Comparison of ENCODE assay signal across 18 cellular contexts in genomic region chr11:134815404-134815803, GRCh38.
"Had no signal": no experiment of that assay in that cellular context is flagged by ENCODE, and none has a peak within 500 bp of the region (broad histone marks: within the 10 kb centered on the region; RNA-seq: fewer than 3 reads in every experiment).

No MANE protein-coding gene starts in this region.

- H3K4me3 ChIP-seq: lung, prostate gland, right lobe of liver, tibial artery, upper lobe of right lung, vagina had no signal

- H2AFZ ChIP-seq: parathyroid adenoma had no signal

- H3K4me3 Mint-ChIP-seq: immature natural killer cell; naive thymus-derived CD4-positive, alpha-beta T cell; nephron progenitor cell; stimulated activated memory B cell treated with anti-CD40 and anti-IgM and Interleukin-4, amounts not matched to agents 10 μg/mL and 1 μg/mL and 100 μg/mL, for 72 hours; stimulated activated naive CD8-positive, alpha-beta T cell treated with anti-CD3 and anti-CD28 coated beads, Interleukin-15, Interleukin-2, amounts not matched to agents 100 ng/mL and 50 ng/mL, for 24 hours had no signal

- H3K27ac Mint-ChIP-seq: immature natural killer cell; naive thymus-derived CD4-positive, alpha-beta T cell; nephron progenitor cell; stimulated activated memory B cell treated with anti-CD40 and anti-IgM and Interleukin-4, amounts not matched to agents 10 μg/mL and 1 μg/mL and 100 μg/mL, for 72 hours; stimulated activated naive CD8-positive, alpha-beta T cell treated with anti-CD3 and anti-CD28 coated beads, Interleukin-15, Interleukin-2, amounts not matched to agents 100 ng/mL and 50 ng/mL, for 24 hours had no signal

- H3K9me3 Mint-ChIP-seq: immature natural killer cell; naive thymus-derived CD4-positive, alpha-beta T cell; nephron progenitor cell; stimulated activated memory B cell treated with anti-CD40 and anti-IgM and Interleukin-4, amounts not matched to agents 10 μg/mL and 1 μg/mL and 100 μg/mL, for 72 hours; stimulated activated naive CD8-positive, alpha-beta T cell treated with anti-CD3 and anti-CD28 coated beads, Interleukin-15, Interleukin-2, amounts not matched to agents 100 ng/mL and 50 ng/mL, for 24 hours had no signal

- H3K27ac ChIP-seq: foreskin keratinocyte, parathyroid adenoma, prostate gland, right lobe of liver, tibial artery, upper lobe of right lung, vagina had no signal

- H3K36me3 ChIP-seq: prostate gland, right lobe of liver, tibial artery, upper lobe of right lung, vagina had no signal

- H3K27me3 ChIP-seq: foreskin keratinocyte, right lobe of liver, upper lobe of right lung, vagina had no signal

- H3K9me3 ChIP-seq: prostate gland, right lobe of liver, tibial artery, upper lobe of right lung, vagina had no signal

- ATAC-seq: foreskin keratinocyte; left colon; left ventricle myocardium superior; naive thymus-derived CD4-positive, alpha-beta T cell; right lobe of liver; stimulated activated memory B cell treated with anti-CD40 and anti-IgM and Interleukin-4, amounts not matched to agents 10 μg/mL and 1 μg/mL and 100 μg/mL, for 72 hours; upper lobe of right lung had no signal

- H3K36me3 Mint-ChIP-seq: immature natural killer cell; naive thymus-derived CD4-positive, alpha-beta T cell; stimulated activated memory B cell treated with anti-CD40 and anti-IgM and Interleukin-4, amounts not matched to agents 10 μg/mL and 1 μg/mL and 100 μg/mL, for 72 hours had no signal

- H3K79me2 ChIP-seq: parathyroid adenoma had no signal

- H3K9ac ChIP-seq: parathyroid adenoma had no signal

- DNase-seq: dermis blood vessel endothelial cell; foreskin keratinocyte; immature natural killer cell; left colon; left ventricle myocardium superior; naive thymus-derived CD4-positive, alpha-beta T cell; nephron progenitor cell; right lobe of liver; stimulated activated CD4-positive, alpha-beta T cell treated with anti-CD3 and anti-CD28 coated beads, Interleukin-4, amount 100 ng/mL, for 1 hour; stimulated activated CD8-positive, alpha-beta memory T cell treated with anti-CD3 and anti-CD28 coated beads, Interleukin-4, amount 100 ng/mL, for 48 hours; tibial artery; upper lobe of right lung had no signal

- H3K4me1 ChIP-seq: foreskin keratinocyte, parathyroid adenoma, prostate gland, right lobe of liver, tibial artery, upper lobe of right lung, vagina had no signal

- H3K4me1 Mint-ChIP-seq: immature natural killer cell; stimulated activated memory B cell treated with anti-CD40 and anti-IgM and Interleukin-4, amounts not matched to agents 10 μg/mL and 1 μg/mL and 100 μg/mL, for 72 hours had no signal
